Comparison of ENCODE assay signal across 8 cellular contexts in genomic region chr15:53808058-53808703, GRCh38. TPM values are rescaled to one million over a fixed set of nuclear protein-coding genes. Genes with fewer than 3 reads are reported as not detected.
A peak's percentile ranks its signal among the peaks of the same experiment; 100 is the strongest.
DNase-seq lines count a peak whose midpoint lies in the region; ATAC-seq and TF ChIP-seq lines count a peak whose summit lies in the region.

No MANE protein-coding gene starts in this region.

- H3K9me3 ChIP-seq in gastrocnemius medialis: no peaks in the 10 kb centered on the region

- H3K27me3 ChIP-seq in H7 (ENCODE audit: control insufficient read depth, insufficient read depth, low read length): no peaks in the 10 kb centered on the region
- H3K27me3 ChIP-seq in gastrocnemius medialis: no peaks in the 10 kb centered on the region

- no peaks in the 10 kb centered on the region for H3K4me1 ChIP-seq in gastrocnemius medialis

- H3K36me3 ChIP-seq in H7 (replicated peaks; ENCODE audit: control insufficient read depth, insufficient read depth, low read length) (no peaks in the 10 kb centered on the region), gastrocnemius medialis (no peaks in the 10 kb centered on the region)

- no peak overlapping the region for H3K4me3 ChIP-seq in AG09309 (ENCODE audit: control insufficient read depth, low read depth, low read length)
- no peak overlapping the region for H3K4me3 ChIP-seq in H7 (ENCODE audit: insufficient read depth, low read depth, low read length)
- H3K4me3 ChIP-seq in gastrocnemius medialis: no peak overlapping the region

- in situ Hi-C loops in SK-MEL-5 (cut with HindIII; ENCODE audit: low pct_unique_long_range_greater_than_20kb, low sequenced_read_pairs): no loop called here
- in situ Hi-C loops in gastrocnemius medialis (cut with MboI; ENCODE audit: low sequenced_read_pairs in 4 of 4): no loop called here

- TF ChIP-seq CTCF in AG09309 (IDR thresholded peaks at IDR 0.05; ENCODE audit: control insufficient read depth, insufficient read depth, low read depth, low read length, missing control alignments) (peak; percentile 34), gastrocnemius medialis (IDR thresholded peaks at IDR 0.05 in 4 of 5, conservative IDR thresholded peaks at IDR 0.05 in 1 of 5) (peak in 2 of 5 experiments; percentile 12 to 39)

- no peak for DNase-seq in AG09309 (ENCODE audit: low read depth)
- DNase-seq in H7: peak; percentile 3
- DNase-seq in SK-MEL-5 (ENCODE audit: low read depth, low spot score): peak; percentile 37
- peak; percentile 23 for DNase-seq in iPS-NIHi11 (ENCODE audit: low spot score)
- no peak for DNase-seq in gastrocnemius medialis
- DNase-seq in stimulated activated naive CD8-positive, alpha-beta T cell treated with anti-CD3 and anti-CD28 coated beads, Interleukin-15, Interleukin-2, amounts not matched to agents 100 U/mL and 50 U/mL, for 24 hours: no peak

- no peak for ATAC-seq in gastrocnemius medialis
- ATAC-seq in GM21515 (IDR thresholded peaks at IDR 0.05; ENCODE audit: unreplicated experiment): no peak
- ATAC-seq in HG03095 (IDR thresholded peaks at IDR 0.05; ENCODE audit: unreplicated experiment): no peak
- no peak for ATAC-seq in stimulated activated naive CD8-positive, alpha-beta T cell treated with anti-CD3 and anti-CD28 coated beads, Interleukin-15, Interleukin-2, amounts not matched to agents 100 U/mL and 50 U/mL, for 24 hours

- TF ChIP-seq POLR2A in gastrocnemius medialis (IDR thresholded peaks at IDR 0.05): no peak

- H3K27ac ChIP-seq in gastrocnemius medialis: no peak overlapping the region

- intact Hi-C loops in gastrocnemius medialis (cut with DNase I; ENCODE audit: low total_unique reads): no loop called here

RNA-seq across cellular contexts. Expression of gene WDR72, which starts 48.7 kb away (rescaled TPM):
- total RNA-seq in H7 (2014; rRNA removed; shearing (Covaris generic)): 12.3 and 26.4 TPM in 2 replicates
- total RNA-seq in SK-MEL-5 (2014; rRNA removed; shearing (Covaris generic)): 2.3 and 3.9 TPM in 2 replicates
- polyA plus RNA-seq in SK-MEL-5 (2015; cell fraction: cytosol; rRNA removed): 1.7 and 1.8 TPM in 2 replicates
- polyA plus RNA-seq in SK-MEL-5 (2015; cell fraction: nucleus; rRNA removed): 4.6 and 5.4 TPM in 2 replicates
- under 1 TPM in 1 of 4 donors, not detected in 3; 0.11 TPM for total RNA-seq in gastrocnemius medialis

Comparison
In these comparisons a context has a peak if more than half of its experiments do, and no peak if none do; other contexts are left out.
1. DNase-seq: peak in H7 (single experiment), SK-MEL-5 (single experiment) and iPS-NIHi11 (single experiment); none in AG09309 (single experiment), gastrocnemius medialis (0 of 2) and stimulated activated naive CD8-positive, alpha-beta T cell treated with anti-CD3 and anti-CD28 coated beads, Interleukin-15, Interleukin-2, amounts not matched to agents 100 U/mL and 50 U/mL, for 24 hours (single experiment).